ENCODE assay signal across 2 cellular contexts in the genomic region with DNA sequence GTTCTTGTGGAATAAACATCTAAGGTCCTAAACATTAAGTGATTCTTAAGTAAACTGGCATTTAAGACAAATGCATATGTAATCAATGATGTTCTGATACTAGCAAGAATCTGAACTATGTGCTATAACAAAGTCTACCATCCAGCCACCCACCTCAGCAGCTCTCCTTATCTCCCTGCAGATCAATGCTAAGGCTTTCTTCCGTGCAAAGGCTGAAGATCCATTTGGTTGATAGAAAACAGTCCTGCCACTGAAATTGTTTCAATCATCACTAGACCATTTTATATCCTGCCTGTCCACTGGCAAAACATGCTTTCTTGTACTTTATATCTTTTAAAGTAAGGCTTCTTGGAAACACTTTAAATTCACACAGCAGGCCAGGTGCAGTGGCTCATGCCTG.
TF ChIP-seq lines count a peak whose summit lies in the region.

No MANE protein-coding gene starts in this region.

TF ChIP-seq in SK-N-SH treated with all-trans-retinoic acid at 6 μM for 48 hours, 23 proteins besides CTCF, POLR2A, EP300 and RAD21:
- no peak for TF ChIP-seq ESRRG (CRISPR knock-in tag; IDR thresholded peaks at IDR 0.05)
- TF ChIP-seq ISL1 (CRISPR knock-in tag; IDR thresholded peaks at IDR 0.05): peak; percentile 31; the same call in 1 of the 2 replicates
- TF ChIP-seq, protein P1, sequence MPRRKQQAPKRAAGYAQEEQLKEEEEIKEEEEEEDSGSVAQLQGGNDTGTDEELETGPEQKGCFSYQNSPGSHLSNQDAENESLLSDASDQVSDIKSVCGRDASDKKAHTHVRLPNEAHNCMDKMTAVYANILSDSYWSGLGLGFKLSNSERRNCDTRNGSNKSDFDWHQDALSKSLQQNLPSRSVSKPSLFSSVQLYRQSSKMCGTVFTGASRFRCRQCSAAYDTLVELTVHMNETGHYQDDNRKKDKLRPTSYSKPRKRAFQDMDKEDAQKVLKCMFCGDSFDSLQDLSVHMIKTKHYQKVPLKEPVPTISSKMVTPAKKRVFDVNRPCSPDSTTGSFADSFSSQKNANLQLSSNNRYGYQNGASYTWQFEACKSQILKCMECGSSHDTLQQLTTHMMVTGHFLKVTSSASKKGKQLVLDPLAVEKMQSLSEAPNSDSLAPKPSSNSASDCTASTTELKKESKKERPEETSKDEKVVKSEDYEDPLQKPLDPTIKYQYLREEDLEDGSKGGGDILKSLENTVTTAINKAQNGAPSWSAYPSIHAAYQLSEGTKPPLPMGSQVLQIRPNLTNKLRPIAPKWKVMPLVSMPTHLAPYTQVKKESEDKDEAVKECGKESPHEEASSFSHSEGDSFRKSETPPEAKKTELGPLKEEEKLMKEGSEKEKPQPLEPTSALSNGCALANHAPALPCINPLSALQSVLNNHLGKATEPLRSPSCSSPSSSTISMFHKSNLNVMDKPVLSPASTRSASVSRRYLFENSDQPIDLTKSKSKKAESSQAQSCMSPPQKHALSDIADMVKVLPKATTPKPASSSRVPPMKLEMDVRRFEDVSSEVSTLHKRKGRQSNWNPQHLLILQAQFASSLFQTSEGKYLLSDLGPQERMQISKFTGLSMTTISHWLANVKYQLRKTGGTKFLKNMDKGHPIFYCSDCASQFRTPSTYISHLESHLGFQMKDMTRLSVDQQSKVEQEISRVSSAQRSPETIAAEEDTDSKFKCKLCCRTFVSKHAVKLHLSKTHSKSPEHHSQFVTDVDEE (CRISPR knock-in tag; IDR thresholded peaks at IDR 0.05): peak; percentile 71; the same call in 1 of the 2 replicates
- no peak for TF ChIP-seq RARB (CRISPR knock-in tag; IDR thresholded peaks at IDR 0.05)
- TF ChIP-seq, protein P2, sequence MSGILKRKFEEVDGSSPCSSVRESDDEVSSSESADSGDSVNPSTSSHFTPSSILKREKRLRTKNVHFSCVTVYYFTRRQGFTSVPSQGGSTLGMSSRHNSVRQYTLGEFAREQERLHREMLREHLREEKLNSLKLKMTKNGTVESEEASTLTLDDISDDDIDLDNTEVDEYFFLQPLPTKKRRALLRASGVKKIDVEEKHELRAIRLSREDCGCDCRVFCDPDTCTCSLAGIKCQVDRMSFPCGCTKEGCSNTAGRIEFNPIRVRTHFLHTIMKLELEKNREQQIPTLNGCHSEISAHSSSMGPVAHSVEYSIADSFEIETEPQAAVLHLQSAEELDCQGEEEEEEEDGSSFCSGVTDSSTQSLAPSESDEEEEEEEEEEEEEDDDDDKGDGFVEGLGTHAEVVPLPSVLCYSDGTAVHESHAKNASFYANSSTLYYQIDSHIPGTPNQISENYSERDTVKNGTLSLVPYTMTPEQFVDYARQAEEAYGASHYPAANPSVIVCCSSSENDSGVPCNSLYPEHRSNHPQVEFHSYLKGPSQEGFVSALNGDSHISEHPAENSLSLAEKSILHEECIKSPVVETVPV (CRISPR knock-in tag; IDR thresholded peaks at IDR 0.05): no peak

TF ChIP-seq in K562, 482 proteins besides CTCF, POLR2A, EP300 and RAD21:
- TF ChIP-seq, protein P3, sequence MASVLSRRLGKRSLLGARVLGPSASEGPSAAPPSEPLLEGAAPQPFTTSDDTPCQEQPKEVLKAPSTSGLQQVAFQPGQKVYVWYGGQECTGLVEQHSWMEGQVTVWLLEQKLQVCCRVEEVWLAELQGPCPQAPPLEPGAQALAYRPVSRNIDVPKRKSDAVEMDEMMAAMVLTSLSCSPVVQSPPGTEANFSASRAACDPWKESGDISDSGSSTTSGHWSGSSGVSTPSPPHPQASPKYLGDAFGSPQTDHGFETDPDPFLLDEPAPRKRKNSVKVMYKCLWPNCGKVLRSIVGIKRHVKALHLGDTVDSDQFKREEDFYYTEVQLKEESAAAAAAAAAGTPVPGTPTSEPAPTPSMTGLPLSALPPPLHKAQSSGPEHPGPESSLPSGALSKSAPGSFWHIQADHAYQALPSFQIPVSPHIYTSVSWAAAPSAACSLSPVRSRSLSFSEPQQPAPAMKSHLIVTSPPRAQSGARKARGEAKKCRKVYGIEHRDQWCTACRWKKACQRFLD (CRISPR knock-in tag; IDR thresholded peaks at IDR 0.05): 0 out of 2 replicates have a peak, but pooled peaks have one; percentile 21
- TF ChIP-seq, protein P4, sequence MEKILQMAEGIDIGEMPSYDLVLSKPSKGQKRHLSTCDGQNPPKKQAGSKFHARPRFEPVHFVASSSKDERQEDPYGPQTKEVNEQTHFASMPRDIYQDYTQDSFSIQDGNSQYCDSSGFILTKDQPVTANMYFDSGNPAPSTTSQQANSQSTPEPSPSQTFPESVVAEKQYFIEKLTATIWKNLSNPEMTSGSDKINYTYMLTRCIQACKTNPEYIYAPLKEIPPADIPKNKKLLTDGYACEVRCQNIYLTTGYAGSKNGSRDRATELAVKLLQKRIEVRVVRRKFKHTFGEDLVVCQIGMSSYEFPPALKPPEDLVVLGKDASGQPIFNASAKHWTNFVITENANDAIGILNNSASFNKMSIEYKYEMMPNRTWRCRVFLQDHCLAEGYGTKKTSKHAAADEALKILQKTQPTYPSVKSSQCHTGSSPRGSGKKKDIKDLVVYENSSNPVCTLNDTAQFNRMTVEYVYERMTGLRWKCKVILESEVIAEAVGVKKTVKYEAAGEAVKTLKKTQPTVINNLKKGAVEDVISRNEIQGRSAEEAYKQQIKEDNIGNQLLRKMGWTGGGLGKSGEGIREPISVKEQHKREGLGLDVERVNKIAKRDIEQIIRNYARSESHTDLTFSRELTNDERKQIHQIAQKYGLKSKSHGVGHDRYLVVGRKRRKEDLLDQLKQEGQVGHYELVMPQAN (IDR thresholded peaks at IDR 0.05; ENCODE audit: borderline replicate concordance): no peak
- TF ChIP-seq GATA2 (CRISPR knock-in tag; IDR thresholded peaks at IDR 0.05): peak; percentile 72
